Comparison of ENCODE assay signal across 7 cellular contexts in genomic region chr4:8964201-8964788, GRCh38.
DNase-seq lines count a peak whose midpoint lies in the region; ATAC-seq, FAIRE-seq and TF ChIP-seq lines count a peak whose summit lies in the region.
"Not testable (repeated sequence)": the region's sequence is repeated elsewhere in the genome, so short reads cannot be mapped to it uniquely, and the experiment has no call there.

No MANE protein-coding gene starts in this region.

- DNase-seq in WTC11 (ENCODE audit: low spot score) (peak; percentile 57), Right ventricle myocardium inferior (ENCODE audit: missing footprints) (peak; percentile 35), iPS-NIHi7 (ENCODE audit: extremely low spot score) (peak; percentile 29), pancreas (peak in 4 of 6 donors; percentile 20 to 63 (median 34))
- peak; percentile 15 for DNase-seq in stimulated activated naive CD8-positive, alpha-beta T cell treated with anti-CD3 and anti-CD28 coated beads, Interleukin-15, Interleukin-2, amounts not matched to agents 100 U/mL and 50 U/mL, for 24 hours

- H3K9me3 Mint-ChIP-seq in WTC11, brain: not testable (repeated sequence)

- peak; percentile 34; the same call in 1 of the 2 replicates for ATAC-seq in WTC11
- not testable (repeated sequence) for ATAC-seq in Right ventricle myocardium inferior; pancreas; stimulated activated naive CD8-positive, alpha-beta T cell treated with anti-CD3 and anti-CD28 coated beads, Interleukin-15, Interleukin-2, amounts not matched to agents 100 U/mL and 50 U/mL, for 24 hours

- intact Hi-C loops in Right ventricle myocardium inferior (cut with DNase I); pancreas (cut with DNase I): not testable (repeated sequence)

- H3K9ac ChIP-seq in HUES48 (ENCODE audit: low read depth, low read length): not testable (repeated sequence)

- H3K36me3 Mint-ChIP-seq in WTC11, brain: not testable (repeated sequence)

- POLR2A ChIA-PET in WTC11 (lab: Charles Lee): not testable (repeated sequence)

- not testable (repeated sequence) for H3K36me3 ChIP-seq in HUES48 (ENCODE audit: control insufficient read depth, insufficient read depth, low read length); pancreas

- 5% methylated on average over 20 to 40 of the region's 40 CpGs for WGBS in pancreas, 2 donors

- not testable (repeated sequence) for H3K9me3 ChIP-seq in HUES48 (ENCODE audit: control insufficient read depth, insufficient read depth, low read length); pancreas

- peaks cover 20% of the 10 kb centered on the region; the same call in 1 of the 2 replicates for H3K27me3 ChIP-seq in HUES48 (ENCODE audit: control insufficient read depth, insufficient read depth, low read length)
- H3K27me3 ChIP-seq in pancreas: not testable (repeated sequence)

- CTCF ChIA-PET in WTC11 (lab: Charles Lee): interaction anchor here (1.0 kb wide), 1 partner anchor 534 kb away, joined by 6 read pairs; no protein-coding TSS in a partner anchor

- FAIRE-seq in pancreas (lab: Jason Lieb, UNC): not testable (repeated sequence)

- not testable (repeated sequence) for H3K27ac ChIP-seq in HUES48 (ENCODE audit: low read depth, low read length); pancreas

- peaks cover 26% of the 10 kb centered on the region for H3K27me3 Mint-ChIP-seq in WTC11 (ENCODE audit: low read depth)
- peaks cover 50% of the 10 kb centered on the region for H3K27me3 Mint-ChIP-seq in brain

- H3K4me3 Mint-ChIP-seq in WTC11: peak overlapping the region; percentile 62
- peak overlapping the region in 3 of 5 experiments; percentile 63 to 78 (median 71) for H3K4me3 Mint-ChIP-seq in brain

- H3K4me1 ChIP-seq in HUES48 (ENCODE audit: control insufficient read depth, insufficient read depth, low read length); pancreas: not testable (repeated sequence)

- not testable (repeated sequence) for H3K27ac Mint-ChIP-seq in WTC11, brain

- TF ChIP-seq CTCF in WTC11 (IDR thresholded peaks at IDR 0.05); brain (conservative IDR thresholded peaks at IDR 0.05); pancreas (IDR thresholded peaks at IDR 0.05): not testable (repeated sequence)

- not testable (repeated sequence) for H3K4me1 Mint-ChIP-seq in WTC11, brain

- H3K4me3 ChIP-seq in HUES48 (ENCODE audit: low read depth, low read length) (peak overlapping the region; percentile 54), pancreas (peak overlapping the region in 1 of 4 donors; percentile 7)
